Comparison of ENCODE assay signal across 8 cellular contexts in genomic region chr15:90265271-90266060, GRCh38. TPM values are rescaled to one million over a fixed set of nuclear protein-coding genes. Genes with fewer than 3 reads are reported as not detected.
DNase-seq lines count a peak whose midpoint lies in the region; ATAC-seq and TF ChIP-seq lines count a peak whose summit lies in the region.

NGRN (plus strand) TSS chr15:90265672; CDS start chr15:90265713, 41 bp downstream.

- H2AK5ac ChIP-seq in IMR-90 (ENCODE audit: low read depth, low read length) = peak within 1 kb of the TSS; percentile 76

- H4K20me1 ChIP-seq in IMR-90 (ENCODE audit: insufficient read depth, low read length) (peaks cover 36% of the 10 kb centered on the region), OCI-LY7 (ENCODE audit: insufficient read depth, low read length) (peaks cover 13% of the 10 kb centered on the region; the same call in 1 of the 2 replicates)

- H3K9me3 ChIP-seq in IMR-90 (ENCODE audit: control insufficient read depth, insufficient read depth, low read length) = no peaks in the 10 kb centered on the region
- no peaks in the 10 kb centered on the region for H3K9me3 ChIP-seq in OCI-LY7 (ENCODE audit: low read length)

- peak within 1 kb of the TSS; percentile 96 for H3K4ac ChIP-seq in IMR-90 (ENCODE audit: low read depth, low read length)

- H3K27ac ChIP-seq in IMR-90 (ENCODE audit: insufficient read depth, low read length) (peak within 1 kb of the TSS; percentile 96), OCI-LY7 (ENCODE audit: low read depth, low read length, poor library complexity, severe bottlenecking) (peak within 1 kb of the TSS; percentile 81)

- peak within 1 kb of the TSS; percentile 96 for H2AK9ac ChIP-seq in IMR-90 (replicated peaks; ENCODE audit: low read depth, low read length, poor library complexity)

- peaks cover 7% of the 10 kb centered on the region for H3K4me1 ChIP-seq in IMR-90 (ENCODE audit: control insufficient read depth, insufficient read depth, low read length)
- H3K4me1 ChIP-seq in OCI-LY7 (ENCODE audit: insufficient read depth, low read length, poor library complexity, severe bottlenecking) = peaks cover 43% of the 10 kb centered on the region

- peak; percentile 82 for TF ChIP-seq POLR2A in IMR-90 (IDR thresholded peaks at IDR 0.05; ENCODE audit: low read depth, low read length)

- dilution Hi-C loops in IMR-90 (cut with HindIII; ENCODE audit: low sequenced_read_pairs, unreplicated experiment) = no loop called here

- H2BK20ac ChIP-seq in IMR-90 (ENCODE audit: low read depth, low read length) = 0 out of 2 replicates have a peak within 1 kb of the TSS, but pooled peaks have one; percentile 20

- peak within 1 kb of the TSS; percentile 75; the same call in 1 of the 2 replicates for H2BK120ac ChIP-seq in IMR-90 (ENCODE audit: low read depth, low read length)

- POLR2A ChIA-PET in IMR-90 (lab: Charles Lee; ENCODE audit: unreplicated experiment) (interaction anchor here (0.6 kb wide), 2 partner anchors 50 to 138 kb away, joined by 7 to 13 read pairs; no protein-coding TSS in a partner anchor), OCI-LY7 (lab: Charles Lee) (interaction anchor here (0.7 to 1.1 kb wide), 3 partner anchors 31 to 74 kb away, joined by 3 to 5 read pairs (median 4); partner anchors contain the start of gene GDPGP1)

- H4K8ac ChIP-seq in IMR-90 (ENCODE audit: low read depth in 2 of 2, low read length in 2 of 2) = peak within 1 kb of the TSS; percentile 96 to 100

- peak within 1 kb of the TSS; percentile 98 for H3K9ac ChIP-seq in IMR-90 (ENCODE audit: low read depth, low read length)

- H3K56ac ChIP-seq in IMR-90 (ENCODE audit: extremely low read depth, insufficient read depth, low read length) = peak within 1 kb of the TSS; percentile 99

- TF ChIP-seq CTCF in IMR-90 (conservative IDR thresholded peaks at IDR 0.05; ENCODE audit: low read depth, low read length) (no peak), OCI-LY7 (conservative IDR thresholded peaks at IDR 0.05; ENCODE audit: low read length) (no peak)

- no TSS peak for BruUV-seq in IMR-90 (replicated peaks; lab: Mats Ljungman, UMichigan)
- BruUV-seq in OCI-LY7 (replicated peaks; lab: Mats Ljungman, UMichigan) = no TSS peak

- H3K4me3 ChIP-seq in IMR-90 (ENCODE audit: insufficient read depth, low read depth, low read length) (peak within 1 kb of the TSS; percentile 90), OCI-LY7 (ENCODE audit: low read depth, low read length, poor library complexity, severe bottlenecking) (peak within 1 kb of the TSS; percentile 74)

- peak within 1 kb of the TSS; percentile 97 for H4K91ac ChIP-seq in IMR-90 (ENCODE audit: insufficient read depth, low read depth, low read length)

- CTCF ChIA-PET in IMR-90 (lab: Yijun Ruan, JAX) = no interaction called here
- CTCF ChIA-PET in OCI-LY7 (lab: Charles Lee; ENCODE audit: unreplicated experiment) = interaction anchor here (0.7 kb wide), 1 partner anchor 193 kb away, joined by 3 read pairs; no protein-coding TSS in a partner anchor

- H2BK5ac ChIP-seq in IMR-90 (ENCODE audit: low read depth, low read length, poor library complexity, severe bottlenecking) = peak within 1 kb of the TSS; percentile 91

- no peak for TF ChIP-seq RAD21 in IMR-90 (IDR thresholded peaks at IDR 0.05; ENCODE audit: low read length)

- in situ Hi-C loops in IMR-90 (cut with MboI; ENCODE audit: low sequenced_read_pairs) = no loop called here

- H3K4me2 ChIP-seq in IMR-90 (ENCODE audit: low read depth, low read length) = peak within 1 kb of the TSS; percentile 93
- H3K4me2 ChIP-seq in OCI-LY7 (ENCODE audit: low read length) = peak within 1 kb of the TSS; percentile 87

- peaks cover 11% of the 10 kb centered on the region for H3K9me1 ChIP-seq in IMR-90 (ENCODE audit: insufficient read depth, low read length)

- peaks cover 43% of the 10 kb centered on the region for H3K79me2 ChIP-seq in OCI-LY7 (ENCODE audit: insufficient read depth, low read depth, low read length)

- H2BK15ac ChIP-seq in IMR-90 (ENCODE audit: low read depth, low read length) = 0 out of 3 replicates have a peak within 1 kb of the TSS, but pooled peaks have one; percentile 26

- H3K14ac ChIP-seq in IMR-90 (replicated peaks; ENCODE audit: low read depth, low read length) = peak within 1 kb of the TSS; percentile 96

- no peaks in the 10 kb centered on the region for H3K27me3 ChIP-seq in IMR-90 (ENCODE audit: control insufficient read depth, insufficient read depth, low read length)

- intact Hi-C loops in IMR-90 (cut with micrococcal nuclease) = no loop called here
- intact Hi-C loops in OCI-LY7 (cut with micrococcal nuclease; ENCODE audit: unreplicated experiment) = loop anchor here (1.0 to 5.0 kb wide), 3 partner anchors 31 to 667 kb away; partner anchors contain the start of genes GDPGP1 and HDDC3

- ATAC-seq in GM21529 (IDR thresholded peaks at IDR 0.05; ENCODE audit: unreplicated experiment) (peak; percentile 91), IMR-90 (ENCODE audit: low read depth) (peak; percentile 92)

- H2AFZ ChIP-seq in IMR-90 (replicated peaks; ENCODE audit: low read length, poor library complexity) (peak within 1 kb of the TSS; percentile 97), OCI-LY7 (ENCODE audit: low read length) (peak within 1 kb of the TSS; percentile 78)

- H3K23ac ChIP-seq in IMR-90 (ENCODE audit: low read depth, low read length) = peak within 1 kb of the TSS; percentile 95

- WGBS in IMR-90 (ENCODE audit: extremely low coverage in 2 of 2, insufficient read length in 1 of 2), 2 experiments = 1% methylated on average over 23 of the region's 59 CpGs; no CpG with 5 or more reads in 1 of the 2 experiments

- peak within 1 kb of the TSS; percentile 93 for H3K18ac ChIP-seq in IMR-90 (ENCODE audit: low read depth, low read length)

- H3K36me3 ChIP-seq in IMR-90 (ENCODE audit: control insufficient read depth, insufficient read depth, low read length) (peaks cover 4% of the 10 kb centered on the region), OCI-LY7 (ENCODE audit: insufficient read depth, low read length) (peaks cover 32% of the 10 kb centered on the region)

- peaks cover 18 to 59% of the 10 kb centered on the region in 2 experiments for H3K79me1 ChIP-seq in IMR-90 (ENCODE audit: low read depth in 1 of 2, low read length in 2 of 2)

- H3K9me2 ChIP-seq in OCI-LY7 (ENCODE audit: insufficient read depth, low read length) = no peaks in the 10 kb centered on the region

- H4K5ac ChIP-seq in IMR-90 (ENCODE audit: low read depth, low read length) = peak within 1 kb of the TSS; percentile 98

- DNase-seq in DMS114 treated with DMSO at 0.1 percent for 48 hours (lab: John Stamatoyannopoulos, UW; ENCODE audit: unreplicated experiment) (peak; percentile 95), IMR-90 (peak; percentile 88), OCI-LY7 (ENCODE audit: low spot score) (peak; percentile 93), activated T-cell treated with anti-CD3 and anti-CD28 coated beads for 1 hour (ENCODE audit: low read depth) (peak; percentile 80), epidermal melanocyte (ENCODE audit: insufficient read length, low spot score) (peak; percentile 56), middle frontal gyrus (ENCODE audit: extremely low spot score, low spot score) (peak; percentile 91)
- peak; percentile 84 for DNase-seq in stimulated activated CD8-positive, alpha-beta memory T cell treated with anti-CD3 and anti-CD28 coated beads, Interleukin-2, amount 100 ng/mL, for 1 hour (ENCODE audit: low read depth in 2 of 2)

TF ChIP-seq in IMR-90, 13 proteins besides CTCF, POLR2A, EP300 and RAD21:
- no peak for TF ChIP-seq ELK1 (IDR thresholded peaks at IDR 0.05; ENCODE audit: borderline replicate concordance, low read depth, low read length)
- no peak for TF ChIP-seq BHLHE40 (IDR thresholded peaks at IDR 0.05; ENCODE audit: low read depth, low read length)
- peak; percentile 32; the same call in 1 of the 2 replicates for TF ChIP-seq USF2 (IDR thresholded peaks at IDR 0.05; ENCODE audit: low read depth, low read length)
- no peak for TF ChIP-seq RFX5 (IDR thresholded peaks at IDR 0.05; ENCODE audit: low read depth, low read length)
- TF ChIP-seq SMC3 (IDR thresholded peaks at IDR 0.05; ENCODE audit: low read depth, low read length) = no peak
- TF ChIP-seq NFE2L2 (IDR thresholded peaks at IDR 0.05; ENCODE audit: low read depth, low read length) = no peak
- TF ChIP-seq CEBPB (IDR thresholded peaks at IDR 0.05; ENCODE audit: low read depth, low read length) = no peak
- no peak for TF ChIP-seq MAFK (IDR thresholded peaks at IDR 0.05; ENCODE audit: low read depth, low read length)
- peak; percentile 72 for TF ChIP-seq MAZ (IDR thresholded peaks at IDR 0.05; ENCODE audit: borderline replicate concordance, low read depth, low read length)
- no peak for TF ChIP-seq FOS (IDR thresholded peaks at IDR 0.05; ENCODE audit: low read depth, low read length)
- no peak for TF ChIP-seq RCOR1 (IDR thresholded peaks at IDR 0.05; ENCODE audit: insufficient replicate concordance, low read length)
- no peak for TF ChIP-seq CHD1 (IDR thresholded peaks at IDR 0.05; ENCODE audit: low read depth, low read length)
- peak; percentile 85; the same call in 1 of the 2 replicates for TF ChIP-seq MXI1 (IDR thresholded peaks at IDR 0.05; ENCODE audit: borderline replicate concordance, low read depth, low read length)
TF ChIP-seq in IMR-90: peak in this region for 3.

RNA-seq across cellular contexts. Expression of gene NGRN, which starts in this region (rescaled TPM):
- total RNA-seq in IMR-90 (2012; rRNA removed) (39.6 and 44.2 TPM in 2 replicates), OCI-LY7 (2022) (40.0 and 44.4 TPM in 2 replicates)
- 40.3 and 46.2 TPM in 2 replicates for polyA plus RNA-seq in IMR-90 (2012; rRNA removed)
- 23.0 and 24.4 TPM in 2 replicates for polyA plus RNA-seq in IMR-90 (2012; cell fraction: cytosol; rRNA removed)
- polyA plus RNA-seq in IMR-90 (2012; cell fraction: nucleus; rRNA removed; ENCODE audit: low replicate concordance) = 10.3 and 24.2 TPM in 2 replicates
- total RNA-seq in OCI-LY7 (2014; rRNA removed; shearing (Covaris generic)) = 65.0 and 72.8 TPM in 2 replicates

Comparison
In these comparisons a context has a peak if more than half of its experiments do, and no peak if none do; other contexts are left out.
1. Peak in every context shown above with its lines: DNase-seq, ATAC-seq, H3K4me3 ChIP-seq and H3K27ac ChIP-seq.